ENCODE assay signal across 1 cellular context in the genomic region with DNA sequence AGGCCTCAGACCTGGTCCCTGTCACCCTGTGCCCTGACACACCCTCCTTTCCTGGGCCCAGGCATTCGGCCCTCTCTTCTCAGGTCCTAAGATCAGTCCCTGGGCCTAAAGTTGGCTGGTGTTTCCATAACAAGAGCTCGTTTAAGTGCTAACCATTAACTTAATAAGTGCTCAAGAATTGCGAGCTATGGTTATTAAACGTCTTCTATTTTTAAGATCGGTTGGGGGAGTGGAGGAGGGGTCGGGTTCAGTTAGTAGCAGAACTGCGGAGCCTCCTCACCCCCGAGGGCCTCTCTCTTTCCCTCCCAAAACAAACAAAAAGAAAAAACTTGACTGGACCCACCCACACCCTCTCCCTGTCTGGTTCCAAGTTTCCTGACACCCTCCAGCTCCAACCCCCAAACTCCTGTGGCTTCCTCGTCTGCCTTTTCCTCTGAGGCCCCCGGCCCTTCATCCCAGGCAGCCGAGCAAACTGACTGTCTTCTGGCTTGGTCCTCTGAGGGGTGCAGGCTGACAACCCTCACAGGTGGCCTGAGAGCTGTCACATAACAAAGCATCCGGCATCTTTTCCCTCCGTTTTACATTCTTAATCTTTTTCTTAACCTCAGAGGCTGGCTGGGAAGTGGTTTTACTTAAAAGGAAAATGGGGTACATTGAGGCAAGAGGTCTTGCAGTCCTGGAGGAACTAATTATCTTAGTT.
TF ChIP-seq lines count a peak whose summit lies in the region.

No MANE protein-coding gene starts in this region.

TF ChIP-seq in HepG2, 621 proteins besides CTCF, POLR2A, EP300 and RAD21 (continued from another document and continues in another):
- TF ChIP-seq, protein P1, sequence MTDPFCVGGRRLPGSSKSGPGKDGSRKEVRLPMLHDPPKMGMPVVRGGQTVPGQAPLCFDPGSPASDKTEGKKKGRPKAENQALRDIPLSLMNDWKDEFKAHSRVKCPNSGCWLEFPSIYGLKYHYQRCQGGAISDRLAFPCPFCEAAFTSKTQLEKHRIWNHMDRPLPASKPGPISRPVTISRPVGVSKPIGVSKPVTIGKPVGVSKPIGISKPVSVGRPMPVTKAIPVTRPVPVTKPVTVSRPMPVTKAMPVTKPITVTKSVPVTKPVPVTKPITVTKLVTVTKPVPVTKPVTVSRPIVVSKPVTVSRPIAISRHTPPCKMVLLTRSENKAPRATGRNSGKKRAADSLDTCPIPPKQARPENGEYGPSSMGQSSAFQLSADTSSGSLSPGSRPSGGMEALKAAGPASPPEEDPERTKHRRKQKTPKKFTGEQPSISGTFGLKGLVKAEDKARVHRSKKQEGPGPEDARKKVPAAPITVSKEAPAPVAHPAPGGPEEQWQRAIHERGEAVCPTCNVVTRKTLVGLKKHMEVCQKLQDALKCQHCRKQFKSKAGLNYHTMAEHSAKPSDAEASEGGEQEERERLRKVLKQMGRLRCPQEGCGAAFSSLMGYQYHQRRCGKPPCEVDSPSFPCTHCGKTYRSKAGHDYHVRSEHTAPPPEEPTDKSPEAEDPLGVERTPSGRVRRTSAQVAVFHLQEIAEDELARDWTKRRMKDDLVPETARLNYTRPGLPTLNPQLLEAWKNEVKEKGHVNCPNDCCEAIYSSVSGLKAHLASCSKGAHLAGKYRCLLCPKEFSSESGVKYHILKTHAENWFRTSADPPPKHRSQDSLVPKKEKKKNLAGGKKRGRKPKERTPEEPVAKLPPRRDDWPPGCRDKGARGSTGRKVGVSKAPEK (CRISPR knock-in tag; IDR thresholded peaks at IDR 0.05; ENCODE audit: borderline replicate concordance) = 0 out of 2 replicates have a peak, but pooled peaks have one; percentile 82
- TF ChIP-seq, protein P2, sequence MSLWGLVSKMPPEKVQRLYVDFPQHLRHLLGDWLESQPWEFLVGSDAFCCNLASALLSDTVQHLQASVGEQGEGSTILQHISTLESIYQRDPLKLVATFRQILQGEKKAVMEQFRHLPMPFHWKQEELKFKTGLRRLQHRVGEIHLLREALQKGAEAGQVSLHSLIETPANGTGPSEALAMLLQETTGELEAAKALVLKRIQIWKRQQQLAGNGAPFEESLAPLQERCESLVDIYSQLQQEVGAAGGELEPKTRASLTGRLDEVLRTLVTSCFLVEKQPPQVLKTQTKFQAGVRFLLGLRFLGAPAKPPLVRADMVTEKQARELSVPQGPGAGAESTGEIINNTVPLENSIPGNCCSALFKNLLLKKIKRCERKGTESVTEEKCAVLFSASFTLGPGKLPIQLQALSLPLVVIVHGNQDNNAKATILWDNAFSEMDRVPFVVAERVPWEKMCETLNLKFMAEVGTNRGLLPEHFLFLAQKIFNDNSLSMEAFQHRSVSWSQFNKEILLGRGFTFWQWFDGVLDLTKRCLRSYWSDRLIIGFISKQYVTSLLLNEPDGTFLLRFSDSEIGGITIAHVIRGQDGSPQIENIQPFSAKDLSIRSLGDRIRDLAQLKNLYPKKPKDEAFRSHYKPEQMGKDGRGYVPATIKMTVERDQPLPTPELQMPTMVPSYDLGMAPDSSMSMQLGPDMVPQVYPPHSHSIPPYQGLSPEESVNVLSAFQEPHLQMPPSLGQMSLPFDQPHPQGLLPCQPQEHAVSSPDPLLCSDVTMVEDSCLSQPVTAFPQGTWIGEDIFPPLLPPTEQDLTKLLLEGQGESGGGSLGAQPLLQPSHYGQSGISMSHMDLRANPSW (CRISPR knock-in tag; IDR thresholded peaks at IDR 0.05; ENCODE audit: borderline replicate concordance) = no peak
- no peak for TF ChIP-seq SP140L (CRISPR knock-in tag; IDR thresholded peaks at IDR 0.05; ENCODE audit: borderline replicate concordance)
- TF ChIP-seq ELF4 (CRISPR knock-in tag; IDR thresholded peaks at IDR 0.05; ENCODE audit: borderline replicate concordance) = no peak
- TF ChIP-seq, protein P3, sequence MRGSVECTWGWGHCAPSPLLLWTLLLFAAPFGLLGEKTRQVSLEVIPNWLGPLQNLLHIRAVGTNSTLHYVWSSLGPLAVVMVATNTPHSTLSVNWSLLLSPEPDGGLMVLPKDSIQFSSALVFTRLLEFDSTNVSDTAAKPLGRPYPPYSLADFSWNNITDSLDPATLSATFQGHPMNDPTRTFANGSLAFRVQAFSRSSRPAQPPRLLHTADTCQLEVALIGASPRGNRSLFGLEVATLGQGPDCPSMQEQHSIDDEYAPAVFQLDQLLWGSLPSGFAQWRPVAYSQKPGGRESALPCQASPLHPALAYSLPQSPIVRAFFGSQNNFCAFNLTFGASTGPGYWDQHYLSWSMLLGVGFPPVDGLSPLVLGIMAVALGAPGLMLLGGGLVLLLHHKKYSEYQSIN (CRISPR knock-in tag; IDR thresholded peaks at IDR 0.05; ENCODE audit: borderline replicate concordance) = no peak
- TF ChIP-seq SIN3A (IDR thresholded peaks at IDR 0.05; ENCODE audit: borderline replicate concordance, low read depth, low read length) = peak; percentile 55; the same call in 1 of the 2 replicates
- TF ChIP-seq, protein P4, sequence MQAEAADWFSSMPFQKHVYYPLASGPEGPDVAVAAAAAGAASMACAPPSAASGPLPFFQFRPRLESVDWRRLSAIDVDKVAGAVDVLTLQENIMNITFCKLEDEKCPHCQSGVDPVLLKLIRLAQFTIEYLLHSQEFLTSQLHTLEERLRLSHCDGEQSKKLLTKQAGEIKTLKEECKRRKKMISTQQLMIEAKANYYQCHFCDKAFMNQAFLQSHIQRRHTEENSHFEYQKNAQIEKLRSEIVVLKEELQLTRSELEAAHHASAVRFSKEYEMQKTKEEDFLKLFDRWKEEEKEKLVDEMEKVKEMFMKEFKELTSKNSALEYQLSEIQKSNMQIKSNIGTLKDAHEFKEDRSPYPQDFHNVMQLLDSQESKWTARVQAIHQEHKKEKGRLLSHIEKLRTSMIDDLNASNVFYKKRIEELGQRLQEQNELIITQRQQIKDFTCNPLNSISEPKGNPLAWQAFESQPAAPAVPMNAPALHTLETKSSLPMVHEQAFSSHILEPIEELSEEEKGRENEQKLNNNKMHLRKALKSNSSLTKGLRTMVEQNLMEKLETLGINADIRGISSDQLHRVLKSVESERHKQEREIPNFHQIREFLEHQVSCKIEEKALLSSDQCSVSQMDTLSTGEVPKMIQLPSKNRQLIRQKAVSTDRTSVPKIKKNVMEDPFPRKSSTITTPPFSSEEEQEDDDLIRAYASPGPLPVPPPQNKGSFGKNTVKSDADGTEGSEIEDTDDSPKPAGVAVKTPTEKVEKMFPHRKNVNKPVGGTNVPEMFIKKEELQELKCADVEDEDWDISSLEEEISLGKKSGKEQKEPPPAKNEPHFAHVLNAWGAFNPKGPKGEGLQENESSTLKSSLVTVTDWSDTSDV (CRISPR knock-in tag; IDR thresholded peaks at IDR 0.05) = no peak
- TF ChIP-seq, protein P5, sequence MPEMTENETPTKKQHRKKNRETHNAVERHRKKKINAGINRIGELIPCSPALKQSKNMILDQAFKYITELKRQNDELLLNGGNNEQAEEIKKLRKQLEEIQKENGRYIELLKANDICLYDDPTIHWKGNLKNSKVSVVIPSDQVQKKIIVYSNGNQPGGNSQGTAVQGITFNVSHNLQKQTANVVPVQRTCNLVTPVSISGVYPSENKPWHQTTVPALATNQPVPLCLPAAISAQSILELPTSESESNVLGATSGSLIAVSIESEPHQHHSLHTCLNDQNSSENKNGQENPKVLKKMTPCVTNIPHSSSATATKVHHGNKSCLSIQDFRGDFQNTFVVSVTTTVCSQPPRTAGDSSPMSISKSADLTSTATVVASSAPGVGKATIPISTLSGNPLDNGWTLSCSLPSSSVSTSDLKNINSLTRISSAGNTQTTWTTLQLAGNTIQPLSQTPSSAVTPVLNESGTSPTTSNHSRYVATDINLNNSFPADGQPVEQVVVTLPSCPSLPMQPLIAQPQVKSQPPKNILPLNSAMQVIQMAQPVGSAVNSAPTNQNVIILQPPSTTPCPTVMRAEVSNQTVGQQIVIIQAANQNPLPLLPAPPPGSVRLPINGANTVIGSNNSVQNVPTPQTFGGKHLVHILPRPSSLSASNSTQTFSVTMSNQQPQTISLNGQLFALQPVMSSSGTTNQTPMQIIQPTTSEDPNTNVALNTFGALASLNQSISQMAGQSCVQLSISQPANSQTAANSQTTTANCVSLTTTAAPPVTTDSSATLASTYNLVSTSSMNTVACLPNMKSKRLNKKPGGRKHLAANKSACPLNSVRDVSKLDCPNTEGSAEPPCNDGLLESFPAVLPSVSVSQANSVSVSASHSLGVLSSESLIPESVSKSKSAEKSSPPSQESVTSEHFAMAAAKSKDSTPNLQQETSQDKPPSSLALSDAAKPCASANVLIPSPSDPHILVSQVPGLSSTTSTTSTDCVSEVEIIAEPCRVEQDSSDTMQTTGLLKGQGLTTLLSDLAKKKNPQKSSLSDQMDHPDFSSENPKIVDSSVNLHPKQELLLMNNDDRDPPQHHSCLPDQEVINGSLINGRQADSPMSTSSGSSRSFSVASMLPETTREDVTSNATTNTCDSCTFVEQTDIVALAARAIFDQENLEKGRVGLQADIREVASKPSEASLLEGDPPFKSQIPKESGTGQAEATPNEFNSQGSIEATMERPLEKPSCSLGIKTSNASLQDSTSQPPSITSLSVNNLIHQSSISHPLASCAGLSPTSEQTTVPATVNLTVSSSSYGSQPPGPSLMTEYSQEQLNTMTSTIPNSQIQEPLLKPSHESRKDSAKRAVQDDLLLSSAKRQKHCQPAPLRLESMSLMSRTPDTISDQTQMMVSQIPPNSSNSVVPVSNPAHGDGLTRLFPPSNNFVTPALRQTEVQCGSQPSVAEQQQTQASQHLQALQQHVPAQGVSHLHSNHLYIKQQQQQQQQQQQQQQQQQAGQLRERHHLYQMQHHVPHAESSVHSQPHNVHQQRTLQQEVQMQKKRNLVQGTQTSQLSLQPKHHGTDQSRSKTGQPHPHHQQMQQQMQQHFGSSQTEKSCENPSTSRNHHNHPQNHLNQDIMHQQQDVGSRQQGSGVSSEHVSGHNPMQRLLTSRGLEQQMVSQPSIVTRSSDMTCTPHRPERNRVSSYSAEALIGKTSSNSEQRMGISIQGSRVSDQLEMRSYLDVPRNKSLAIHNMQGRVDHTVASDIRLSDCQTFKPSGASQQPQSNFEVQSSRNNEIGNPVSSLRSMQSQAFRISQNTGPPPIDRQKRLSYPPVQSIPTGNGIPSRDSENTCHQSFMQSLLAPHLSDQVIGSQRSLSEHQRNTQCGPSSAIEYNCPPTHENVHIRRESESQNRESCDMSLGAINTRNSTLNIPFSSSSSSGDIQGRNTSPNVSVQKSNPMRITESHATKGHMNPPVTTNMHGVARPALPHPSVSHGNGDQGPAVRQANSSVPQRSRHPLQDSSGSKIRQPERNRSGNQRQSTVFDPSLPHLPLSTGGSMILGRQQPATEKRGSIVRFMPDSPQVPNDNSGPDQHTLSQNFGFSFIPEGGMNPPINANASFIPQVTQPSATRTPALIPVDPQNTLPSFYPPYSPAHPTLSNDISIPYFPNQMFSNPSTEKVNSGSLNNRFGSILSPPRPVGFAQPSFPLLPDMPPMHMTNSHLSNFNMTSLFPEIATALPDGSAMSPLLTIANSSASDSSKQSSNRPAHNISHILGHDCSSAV (CRISPR knock-in tag; IDR thresholded peaks at IDR 0.05; ENCODE audit: borderline replicate concordance) = no peak
- TF ChIP-seq, protein P6, sequence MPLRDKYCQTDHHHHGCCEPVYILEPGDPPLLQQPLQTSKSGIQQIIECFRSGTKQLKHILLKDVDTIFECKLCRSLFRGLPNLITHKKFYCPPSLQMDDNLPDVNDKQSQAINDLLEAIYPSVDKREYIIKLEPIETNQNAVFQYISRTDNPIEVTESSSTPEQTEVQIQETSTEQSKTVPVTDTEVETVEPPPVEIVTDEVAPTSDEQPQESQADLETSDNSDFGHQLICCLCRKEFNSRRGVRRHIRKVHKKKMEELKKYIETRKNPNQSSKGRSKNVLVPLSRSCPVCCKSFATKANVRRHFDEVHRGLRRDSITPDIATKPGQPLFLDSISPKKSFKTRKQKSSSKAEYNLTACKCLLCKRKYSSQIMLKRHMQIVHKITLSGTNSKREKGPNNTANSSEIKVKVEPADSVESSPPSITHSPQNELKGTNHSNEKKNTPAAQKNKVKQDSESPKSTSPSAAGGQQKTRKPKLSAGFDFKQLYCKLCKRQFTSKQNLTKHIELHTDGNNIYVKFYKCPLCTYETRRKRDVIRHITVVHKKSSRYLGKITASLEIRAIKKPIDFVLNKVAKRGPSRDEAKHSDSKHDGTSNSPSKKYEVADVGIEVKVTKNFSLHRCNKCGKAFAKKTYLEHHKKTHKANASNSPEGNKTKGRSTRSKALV (CRISPR knock-in tag; IDR thresholded peaks at IDR 0.05) = 0 out of 2 replicates have a peak, but pooled peaks have one; percentile 53
- TF ChIP-seq XBP1 (CRISPR knock-in tag; IDR thresholded peaks at IDR 0.05) = no peak
- no peak for TF ChIP-seq ZIK1 (CRISPR knock-in tag; IDR thresholded peaks at IDR 0.05; ENCODE audit: borderline replicate concordance, low read depth)
- TF ChIP-seq, protein P7, sequence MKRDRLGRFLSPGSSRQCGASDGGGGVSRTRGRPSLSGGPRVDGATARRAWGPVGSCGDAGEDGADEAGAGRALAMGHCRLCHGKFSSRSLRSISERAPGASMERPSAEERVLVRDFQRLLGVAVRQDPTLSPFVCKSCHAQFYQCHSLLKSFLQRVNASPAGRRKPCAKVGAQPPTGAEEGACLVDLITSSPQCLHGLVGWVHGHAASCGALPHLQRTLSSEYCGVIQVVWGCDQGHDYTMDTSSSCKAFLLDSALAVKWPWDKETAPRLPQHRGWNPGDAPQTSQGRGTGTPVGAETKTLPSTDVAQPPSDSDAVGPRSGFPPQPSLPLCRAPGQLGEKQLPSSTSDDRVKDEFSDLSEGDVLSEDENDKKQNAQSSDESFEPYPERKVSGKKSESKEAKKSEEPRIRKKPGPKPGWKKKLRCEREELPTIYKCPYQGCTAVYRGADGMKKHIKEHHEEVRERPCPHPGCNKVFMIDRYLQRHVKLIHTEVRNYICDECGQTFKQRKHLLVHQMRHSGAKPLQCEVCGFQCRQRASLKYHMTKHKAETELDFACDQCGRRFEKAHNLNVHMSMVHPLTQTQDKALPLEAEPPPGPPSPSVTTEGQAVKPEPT (CRISPR knock-in tag; IDR thresholded peaks at IDR 0.05; ENCODE audit: low read depth) = no peak; the same call in 1 of the 2 replicates
- TF ChIP-seq ATAD3A (CRISPR knock-in tag; IDR thresholded peaks at IDR 0.05) = no peak
- TF ChIP-seq KDM5A (IDR thresholded peaks at IDR 0.05; ENCODE audit: borderline replicate concordance, low read length) = no peak
- TF ChIP-seq RXRB (CRISPR knock-in tag; IDR thresholded peaks at IDR 0.05; ENCODE audit: borderline replicate concordance) = no peak
- no peak for TF ChIP-seq CENPX (CRISPR knock-in tag; IDR thresholded peaks at IDR 0.05)
- no peak for TF ChIP-seq ZNF460 (CRISPR knock-in tag; IDR thresholded peaks at IDR 0.05; ENCODE audit: borderline replicate concordance)
- no peak for TF ChIP-seq ZNF333 (CRISPR knock-in tag; IDR thresholded peaks at IDR 0.05; ENCODE audit: borderline replicate concordance)
- no peak for TF ChIP-seq KLF13 (CRISPR knock-in tag; IDR thresholded peaks at IDR 0.05)
- TF ChIP-seq TAF15 (IDR thresholded peaks at IDR 0.05; ENCODE audit: low read depth, low read length, poor library complexity, severe bottlenecking) = no peak
- TF ChIP-seq MXD4 (CRISPR knock-in tag; IDR thresholded peaks at IDR 0.05) = peak; percentile 30; the same call in 1 of the 2 replicates
- no peak for TF ChIP-seq SRSF1 (optimal IDR thresholded peaks at IDR 0.05; ENCODE audit: low read depth, low read length)
- no peak for TF ChIP-seq RORA (CRISPR knock-in tag; IDR thresholded peaks at IDR 0.05)
- TF ChIP-seq, protein P8, sequence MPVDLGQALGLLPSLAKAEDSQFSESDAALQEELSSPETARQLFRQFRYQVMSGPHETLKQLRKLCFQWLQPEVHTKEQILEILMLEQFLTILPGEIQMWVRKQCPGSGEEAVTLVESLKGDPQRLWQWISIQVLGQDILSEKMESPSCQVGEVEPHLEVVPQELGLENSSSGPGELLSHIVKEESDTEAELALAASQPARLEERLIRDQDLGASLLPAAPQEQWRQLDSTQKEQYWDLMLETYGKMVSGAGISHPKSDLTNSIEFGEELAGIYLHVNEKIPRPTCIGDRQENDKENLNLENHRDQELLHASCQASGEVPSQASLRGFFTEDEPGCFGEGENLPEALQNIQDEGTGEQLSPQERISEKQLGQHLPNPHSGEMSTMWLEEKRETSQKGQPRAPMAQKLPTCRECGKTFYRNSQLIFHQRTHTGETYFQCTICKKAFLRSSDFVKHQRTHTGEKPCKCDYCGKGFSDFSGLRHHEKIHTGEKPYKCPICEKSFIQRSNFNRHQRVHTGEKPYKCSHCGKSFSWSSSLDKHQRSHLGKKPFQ (CRISPR knock-in tag; IDR thresholded peaks at IDR 0.05; ENCODE audit: insufficient replicate concordance) = no peak
- TF ChIP-seq, protein P9, sequence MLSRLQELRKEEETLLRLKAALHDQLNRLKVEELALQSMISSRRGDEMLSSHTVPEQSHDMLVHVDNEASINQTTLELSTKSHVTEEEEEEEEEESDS (CRISPR knock-in tag; IDR thresholded peaks at IDR 0.05; ENCODE audit: borderline replicate concordance) = no peak
